24 cellular contexts compared by ENCODE assay signal in genomic region chr10:70532554-70533188, GRCh38.
"Had no signal": no experiment of that assay in that cellular context is flagged by ENCODE, and none has a peak within 500 bp of the region (broad histone marks: within the 10 kb centered on the region; RNA-seq: fewer than 3 reads in every experiment).

No MANE protein-coding gene starts in this region.

- FAIRE-seq: islet of Langerhans had no signal

- H3K27me3 ChIP-seq: colonic mucosa, esophagus squamous epithelium, heart right ventricle, left lung, neutrophil, right atrium auricular region, sigmoid colon, spleen, tibial nerve, upper lobe of left lung had no signal

- DNase-seq: colonic mucosa; effector CD8-positive, alpha-beta T cell; erythroblast; esophagus squamous epithelium; foreskin melanocyte; glutamatergic neuron; heart right ventricle; hippocampal formation; left cardiac atrium; left lung; mesenchymal stem cell; mucosa of descending colon; naive B cell; sigmoid colon; spleen; stimulated activated CD4-positive, alpha-beta T cell treated with anti-CD3 and anti-CD28 coated beads, Interleukin-4, amount 100 ng/mL, for 4 hours; stimulated activated naive B cell treated with anti-CD40 and anti-IgM and Interleukin-4, amounts not matched to agents 10 μg/mL and 1 μg/mL and 100 μg/mL, for 72 hours had no signal

- H3K9me3 ChIP-seq: colonic mucosa, esophagus squamous epithelium, heart right ventricle, left lung, mucosa of descending colon, neutrophil, prostate gland, right atrium auricular region, sigmoid colon, spleen, thoracic aorta, tibial nerve, upper lobe of left lung had no signal

- H3K4me3 ChIP-seq: colonic mucosa, esophagus squamous epithelium, heart right ventricle, left lung, mucosa of descending colon, prostate gland, right atrium auricular region, sigmoid colon, spleen, thoracic aorta, tibial nerve, upper lobe of left lung had no signal

- H3K36me3 ChIP-seq: colonic mucosa, esophagus squamous epithelium, neutrophil, prostate gland, right atrium auricular region, thoracic aorta, tibial nerve had no signal

- H3K27ac ChIP-seq: colonic mucosa, esophagus squamous epithelium, heart right ventricle, left lung, neutrophil, prostate gland, right atrium auricular region, sigmoid colon, spleen, thoracic aorta, tibial nerve, upper lobe of left lung had no signal

- ATAC-seq: left cardiac atrium; left lung; mucosa of descending colon; stimulated activated naive B cell treated with anti-CD40 and anti-IgM and Interleukin-4, amounts not matched to agents 10 μg/mL and 1 μg/mL and 100 μg/mL, for 72 hours had no signal

- H3K4me1 ChIP-seq: colonic mucosa, esophagus squamous epithelium, heart right ventricle, left lung, prostate gland, right atrium auricular region, sigmoid colon had no signal
